6 cellular contexts compared by ENCODE assay signal in genomic region chr14:22819191-22819988, GRCh38.
DNase-seq lines count a peak whose midpoint lies in the region; ATAC-seq and TF ChIP-seq lines count a peak whose summit lies in the region.

No MANE protein-coding gene starts in this region.

- no peaks in the 10 kb centered on the region for H3K79me2 ChIP-seq in parathyroid adenoma

- H3K9me3 ChIP-seq in parathyroid adenoma (ENCODE audit: control insufficient read depth, low read length) = no peaks in the 10 kb centered on the region

- DNase-seq in NCI-H524 (lab: John Stamatoyannopoulos, UW) (peak; percentile 31 to 57), NCI-H524 treated with DMSO at 0.1 percent for 48 hours (lab: John Stamatoyannopoulos, UW) (no peak), choroid plexus epithelial cell (ENCODE audit: low read depth) (peak; percentile 94), superior temporal gyrus (ENCODE audit: extremely low spot score) (no peak)

- H3K4me3 ChIP-seq in choroid plexus epithelial cell (ENCODE audit: low read depth, low read length) = peak overlapping the region; percentile 43
- peak overlapping the region; percentile 25 for H3K4me3 ChIP-seq in parathyroid adenoma (ENCODE audit: low read depth, low read length)

- H2AFZ ChIP-seq in parathyroid adenoma = peak overlapping the region; percentile 83

- H3K9ac ChIP-seq in parathyroid adenoma = no peak overlapping the region

- peak overlapping the region; percentile 49 for H3K27ac ChIP-seq in parathyroid adenoma

- no peak for TF ChIP-seq CTCF in choroid plexus epithelial cell (conservative IDR thresholded peaks at IDR 0.05; ENCODE audit: low read depth, low read length)
- no peak for TF ChIP-seq CTCF in parathyroid adenoma (IDR thresholded peaks at IDR 0.05)

- ATAC-seq in GM19351 (IDR thresholded peaks at IDR 0.05; ENCODE audit: unreplicated experiment) = no peak

- no peak overlapping the region for H3K4me2 ChIP-seq in parathyroid adenoma (ENCODE audit: low read length)

- no peaks in the 10 kb centered on the region for H3K27me3 ChIP-seq in parathyroid adenoma (ENCODE audit: control insufficient read depth, insufficient read depth, low read length)

- H3K4me1 ChIP-seq in parathyroid adenoma = peaks cover 31% of the 10 kb centered on the region

- H3K36me3 ChIP-seq in parathyroid adenoma (ENCODE audit: control insufficient read depth, insufficient read depth, low read length) = no peaks in the 10 kb centered on the region

Comparison
In these comparisons a context has a peak if more than half of its experiments do, and no peak if none do; other contexts are left out.
1. DNase-seq: peak in NCI-H524 (2 of 2) and choroid plexus epithelial cell (single experiment); none in NCI-H524 treated with DMSO at 0.1 percent for 48 hours (single experiment) and superior temporal gyrus (single experiment).